In genomic region chr11:119511601-119512000, GRCh38 we compare ENCODE assay signal across 37 cellular contexts.
"Had no signal": no experiment of that assay in that cellular context is flagged by ENCODE, and none has a peak within 500 bp of the region (broad histone marks: within the 10 kb centered on the region; RNA-seq: fewer than 3 reads in every experiment).

No MANE protein-coding gene starts in this region.

- H3K9ac ChIP-seq: KMS-11 had no signal

- H3K4me2 ChIP-seq: KMS-11 had no signal

- H3K4me3 ChIP-seq: ascending aorta, breast epithelium, Peyer's patch, SJSA1 had no signal

- H3K9me3 ChIP-seq: ascending aorta, breast epithelium, Peyer's patch, SJSA1 had no signal

- H3K27me3 ChIP-seq: ascending aorta, breast epithelium, Peyer's patch, SJSA1 had no signal

- H3K4me1 Mint-ChIP-seq: activated naive CD4-positive, alpha-beta T cell treated with anti-CD3 and anti-CD28 coated beads, Interleukin-2, amount 50 U/mL, for 24 hours; activated naive CD8-positive, alpha-beta T cell treated with anti-CD3 and anti-CD28 coated beads, Interleukin-2, amount 10 ng/mL, durations not matched to agents 7 days and 5 days had no signal

- H3K27me3 Mint-ChIP-seq: activated CD4-positive, alpha-beta T cell treated with anti-CD3 and anti-CD28 coated beads, Interleukin-2, amount 10 ng/mL, durations not matched to agents 24 days and 14 days; activated T-helper 17 cell treated with anti-CD3 and anti-CD28 coated beads, Interleukin-2, amount 50 U/mL, for 72 hours had no signal

- H3K27ac ChIP-seq: ascending aorta, breast epithelium, KMS-11, Peyer's patch, SJSA1, WERI-Rb-1 had no signal

- ATAC-seq: activated CD8-positive, alpha-beta T cell treated with anti-CD3 and anti-CD28 coated beads for 36 hours; activated T-cell treated with anti-CD3 and anti-CD28 coated beads, Interleukin-2, amount 50 U/mL, for 72 hours; activated T-helper 17 cell treated with anti-CD3 and anti-CD28 coated beads, Interleukin-2, amount 50 U/mL, for 72 hours; PC-3 had no signal

- H3K4me3 Mint-ChIP-seq: activated CD4-positive, alpha-beta T cell treated with anti-CD3 and anti-CD28 coated beads, Interleukin-2, amount 10 ng/mL, durations not matched to agents 24 days and 14 days; activated CD8-positive, alpha-beta T cell treated with anti-CD3 and anti-CD28 coated beads for 36 hours; activated naive CD4-positive, alpha-beta T cell treated with anti-CD3 and anti-CD28 coated beads, Interleukin-2, amount 50 U/mL, for 24 hours; activated naive CD8-positive, alpha-beta T cell treated with anti-CD3 and anti-CD28 coated beads, Interleukin-2, amount 10 ng/mL, durations not matched to agents 7 days and 5 days; activated T-cell treated with anti-CD3 and anti-CD28 coated beads, Interleukin-2, amount 50 U/mL, for 72 hours; activated T-helper 17 cell treated with anti-CD3 and anti-CD28 coated beads, Interleukin-2, amount 50 U/mL, for 72 hours had no signal

- H3K36me3 Mint-ChIP-seq: activated naive CD4-positive, alpha-beta T cell treated with anti-CD3 and anti-CD28 coated beads, Interleukin-2, amount 50 U/mL, for 24 hours; activated naive CD8-positive, alpha-beta T cell treated with anti-CD3 and anti-CD28 coated beads, Interleukin-2, amount 10 ng/mL, durations not matched to agents 7 days and 5 days had no signal

- H3K36me3 ChIP-seq: ascending aorta, breast epithelium, Peyer's patch, SJSA1, WERI-Rb-1 had no signal

- H3K4me1 ChIP-seq: ascending aorta, breast epithelium, Peyer's patch, SJSA1 had no signal

- DNase-seq: activated CD4-positive, alpha-beta T cell treated with anti-CD3 and anti-CD28 coated beads, Interleukin-2, amount 10 ng/mL, durations not matched to agents 24 days and 14 days; activated CD4-positive, alpha-beta T cell treated with anti-CD3 and anti-CD28 coated beads, Interleukin-2, amount 50 U/mL, for 4 hours; activated CD4-positive, CD25-positive, alpha-beta regulatory T cell; activated CD8-positive, alpha-beta T cell treated with anti-CD3 and anti-CD28 coated beads for 36 hours; activated effector memory CD4-positive, alpha-beta T cell treated with anti-CD3 and anti-CD28 coated beads, Interleukin-2, amount 50 U/mL, for 16 hours; activated naive CD4-positive, alpha-beta T cell; activated naive CD8-positive, alpha-beta T cell treated with anti-CD3 and anti-CD28 coated beads, Interleukin-2, amount 10 ng/mL, durations not matched to agents 7 days and 5 days; activated T-cell treated with anti-CD3 and anti-CD28 coated beads, Interleukin-2, amount 50 U/mL, for 1 hour; activated T-cell treated with anti-CD3 and anti-CD28 coated beads, Interleukin-2, amount 50 U/mL, for 72 hours; amygdala; MM.1S; MV-4-11; NCI-H1092; NCI-H1694 treated with DMSO at 0.1 percent for 48 hours; NCI-H2029; NCI-H2107; NCI-H2171 treated with DMSO at 0.1 percent for 48 hours; NCI-H2227 treated with DMSO at 0.1 percent for 48 hours; NCI-H446; NCI-H510A treated with DMSO at 0.1 percent for 48 hours; NCI-H526 treated with DMSO at 0.1 percent for 48 hours; NCI-H774; PC-3; Peyer's patch; RPMI8226; SHP77 treated with DMSO at 0.1 percent for 48 hours; SW 1271; T-helper 1 cell; T-helper 2 cell; T-helper 9 cell; WERI-Rb-1 had no signal

- H3K27ac Mint-ChIP-seq: activated CD4-positive, alpha-beta T cell treated with anti-CD3 and anti-CD28 coated beads, Interleukin-2, amount 10 ng/mL, durations not matched to agents 24 days and 14 days; activated CD8-positive, alpha-beta T cell treated with anti-CD3 and anti-CD28 coated beads for 36 hours; activated naive CD4-positive, alpha-beta T cell treated with anti-CD3 and anti-CD28 coated beads, Interleukin-2, amount 50 U/mL, for 24 hours; activated naive CD8-positive, alpha-beta T cell treated with anti-CD3 and anti-CD28 coated beads, Interleukin-2, amount 10 ng/mL, durations not matched to agents 7 days and 5 days; activated T-cell treated with anti-CD3 and anti-CD28 coated beads, Interleukin-2, amount 50 U/mL, for 72 hours; activated T-helper 17 cell treated with anti-CD3 and anti-CD28 coated beads, Interleukin-2, amount 50 U/mL, for 72 hours had no signal

- H3K9me3 Mint-ChIP-seq: activated CD4-positive, alpha-beta T cell treated with anti-CD3 and anti-CD28 coated beads, Interleukin-2, amount 10 ng/mL, durations not matched to agents 24 days and 14 days; activated CD8-positive, alpha-beta T cell treated with anti-CD3 and anti-CD28 coated beads for 36 hours; activated naive CD4-positive, alpha-beta T cell treated with anti-CD3 and anti-CD28 coated beads, Interleukin-2, amount 50 U/mL, for 24 hours; activated naive CD8-positive, alpha-beta T cell treated with anti-CD3 and anti-CD28 coated beads, Interleukin-2, amount 10 ng/mL, durations not matched to agents 7 days and 5 days; activated T-cell treated with anti-CD3 and anti-CD28 coated beads, Interleukin-2, amount 50 U/mL, for 72 hours; activated T-helper 17 cell treated with anti-CD3 and anti-CD28 coated beads, Interleukin-2, amount 50 U/mL, for 72 hours had no signal
